ENCODE assay signal across 24 cellular contexts in genomic region chr11:64542172-64543125, GRCh38. TPM values are rescaled to one million over a fixed set of nuclear protein-coding genes. Genes with fewer than 3 reads are reported as not detected.
DNase-seq lines count a peak whose midpoint lies in the region; ATAC-seq, FAIRE-seq and TF ChIP-seq lines count a peak whose summit lies in the region.
"Had no signal": no experiment of that assay in that cellular context is flagged by ENCODE, and none has a peak within 500 bp of the region (broad histone marks: within the 10 kb centered on the region; RNA-seq: fewer than 3 reads in every experiment).

No MANE protein-coding gene starts in this region.

- no peak overlapping the region for H3K4me2 ChIP-seq in H1 (ENCODE audit: insufficient read depth in 1 of 2, low read depth in 2 of 2, low read length in 2 of 2)
- H3K4me2 ChIP-seq: SK-N-SH had no signal

- no peaks in the 10 kb centered on the region for H3K79me2 ChIP-seq in H1 (ENCODE audit: control insufficient read depth in 1 of 2, insufficient read depth in 2 of 2, low read length in 2 of 2)

- no peaks in the 10 kb centered on the region for H3K9me3 ChIP-seq in H1 (ENCODE audit: insufficient read depth in 2 of 2, low read depth in 1 of 2, low read length in 1 of 2)
- no peaks in the 10 kb centered on the region for H3K9me3 ChIP-seq in lower lobe of right lung
- H3K9me3 ChIP-seq: HAP-1, MG63, SK-N-SH had no signal

- H3K9ac ChIP-seq in H1 (replicated peaks in 1 of 4; ENCODE audit: extremely low read depth in 1 of 4, low read depth in 3 of 4, low read length in 3 of 4), result no peak overlapping the region
- H3K9ac ChIP-seq: SK-N-SH had no signal

- intact Hi-C loops in lower lobe of right lung (cut with DNase I), result no loop called here

- peak overlapping the region; percentile 93 for H3K27ac ChIP-seq in RWPE1
- no peak overlapping the region for H3K27ac ChIP-seq in H1 (ENCODE audit: low read depth, low read length)
- no peak overlapping the region for H3K27ac ChIP-seq in lower lobe of right lung

- no peak overlapping the region for H4K91ac ChIP-seq in H1 (replicated peaks; ENCODE audit: insufficient read length, low read length)

- no peak overlapping the region for H3K4me3 ChIP-seq in H1 (ENCODE audit: extremely low read depth in 1 of 4, insufficient read depth in 2 of 4, low read depth in 3 of 4, low read length in 4 of 4)
- H3K4me3 ChIP-seq in lower lobe of right lung, result no peak overlapping the region
- H3K4me3 ChIP-seq: HAP-1, MG63 had no signal

- no peak for TF ChIP-seq POLR2A in H1 (IDR thresholded peaks at IDR 0.05; ENCODE audit: control extremely low read depth in 1 of 2, low read depth in 2 of 2, low read length in 2 of 2)

- H2AK5ac ChIP-seq in H1 (ENCODE audit: low read depth, low read length), result no peak overlapping the region

- no peak for ATAC-seq in lower lobe of right lung
- no peak for ATAC-seq in left lobe of liver

- CTCF ChIA-PET in RWPE1 (lab: Yijun Ruan, JAX), result interaction anchor here (0.6 to 0.7 kb wide), 2 partner anchors 93 to 222 kb away, joined by 5 to 6 read pairs; no protein-coding TSS in a partner anchor
- CTCF ChIA-PET in H1 (lab: Charles Lee; ENCODE audit: partially characterized antibody), result interaction anchor here (0.7 to 11.3 kb wide), 6 partner anchors 11 to 146 kb away, joined by 3 to 84 read pairs (median 3); no protein-coding TSS in a partner anchor

- H3K23ac ChIP-seq in H1 (ENCODE audit: insufficient read length), result no peak overlapping the region

- no peaks in the 10 kb centered on the region; a peak in 2 of 7 replicates for H3K27me3 ChIP-seq in H1 (replicated peaks in 1 of 4; ENCODE audit: control insufficient read depth in 3 of 4, extremely low read depth in 1 of 4, insufficient read depth in 3 of 4, low read length in 3 of 4)
- peaks cover 12% of the 10 kb centered on the region for H3K27me3 ChIP-seq in lower lobe of right lung (ENCODE audit: low read depth)
- H3K27me3 ChIP-seq: MG63 had no signal

- no peak overlapping the region for H3K14ac ChIP-seq in H1 (ENCODE audit: insufficient read length)

- no peak for TF ChIP-seq RAD21 in H1 (IDR thresholded peaks at IDR 0.05 in 1 of 2, conservative IDR thresholded peaks at IDR 0.05 in 1 of 2; ENCODE audit: low read depth in 2 of 2, low read length in 2 of 2)

- TF ChIP-seq CTCF in RWPE1 (conservative IDR thresholded peaks at IDR 0.05; ENCODE audit: low read depth) (no peak), H1 (IDR thresholded peaks at IDR 0.05; ENCODE audit: control extremely low read depth in 1 of 3, insufficient read depth in 1 of 3, low read depth in 1 of 3, low read length in 3 of 3) (no peak), lower lobe of right lung (IDR thresholded peaks at IDR 0.05) (no peak), GM20000 (IDR thresholded peaks at IDR 0.05; ENCODE audit: extremely low read depth, missing control alignments) (no peak)

- no peaks in the 10 kb centered on the region for H4K20me1 ChIP-seq in H1 (replicated peaks in 1 of 2; ENCODE audit: control insufficient read depth in 1 of 2, insufficient read depth in 2 of 2, low read length in 2 of 2)

- no peak overlapping the region for H2BK12ac ChIP-seq in H1 (ENCODE audit: low read depth, low read length)

- H2BK15ac ChIP-seq in H1 (ENCODE audit: low read length), result no peak overlapping the region

- no peak for FAIRE-seq in H1 (lab: Jason Lieb, UNC)
- FAIRE-seq: D721Med, RCC 7860 had no signal

- POLR2A ChIA-PET in RWPE1 (lab: Yijun Ruan, JAX; ENCODE audit: low non-redundant PET) (no interaction called here), H1 (lab: Charles Lee; ENCODE audit: partially characterized antibody) (no interaction called here)

- DNase-seq in RWPE1 (ENCODE audit: low spot score) (peak; percentile 76), H1 (ENCODE audit: low read depth in 1 of 2, low spot score in 2 of 2) (no peak), lower lobe of right lung (peak; percentile 36), left lobe of liver (ENCODE audit: low spot score) (no peak), SK-N-DZ (ENCODE audit: low spot score) (no peak), GM20000 (ENCODE audit: low spot score) (no peak)
- no peak for DNase-seq in stimulated activated CD4-positive, alpha-beta T cell treated with anti-CD3 and anti-CD28 coated beads, Interleukin-1b, Interleukin-23, amount 100 ng/mL, for 48 hours
- DNase-seq: ACHN, C1 segment of cervical spinal cord, DMS79, Karpas-422, MG63, NCI-H1092, NCI-H146, NCI-H2029 treated with DMSO at 0.1 percent for 48 hours, NCI-H2171, NCI-H69, SHP77, SK-N-SH had no signal

- no peaks in the 10 kb centered on the region for H3K79me1 ChIP-seq in H1 (ENCODE audit: low read depth, low read length)

- TF ChIP-seq EP300 in H1 (IDR thresholded peaks at IDR 0.05; ENCODE audit: borderline replicate concordance in 1 of 2, low read depth in 2 of 2, low read length in 2 of 2), result no peak

- no peak overlapping the region for H3K18ac ChIP-seq in H1 (ENCODE audit: extremely low read depth, low read length)

- no peak overlapping the region for H2BK20ac ChIP-seq in H1 (ENCODE audit: low read length)

- no peak overlapping the region for H2AFZ ChIP-seq in H1 (ENCODE audit: low read length)

- no peaks in the 10 kb centered on the region for H3K23me2 ChIP-seq in H1 (ENCODE audit: low read depth, low read length)

- H2BK5ac ChIP-seq in H1 (ENCODE audit: low read depth, low read length), result no peak overlapping the region

- H3K36me3 ChIP-seq in H1 (ENCODE audit: control insufficient read depth in 2 of 4, insufficient read depth in 4 of 4, low read length in 3 of 4), result no peaks in the 10 kb centered on the region
- no peaks in the 10 kb centered on the region for H3K36me3 ChIP-seq in lower lobe of right lung
- H3K36me3 ChIP-seq: HAP-1, MG63 had no signal

- no peak overlapping the region for H3K56ac ChIP-seq in H1 (replicated peaks; ENCODE audit: insufficient read length, low read depth, low read length)

- H3K4me1 ChIP-seq in H1 (replicated peaks in 1 of 4; ENCODE audit: control insufficient read depth in 3 of 4, insufficient read depth in 4 of 4, low read length in 3 of 4) (peaks cover 0 to 10% (median 5%) of the 10 kb centered on the region in 4 experiments; a peak in 4 of 7 replicates), lower lobe of right lung (no peaks in the 10 kb centered on the region)
- H3K4me1 ChIP-seq: HAP-1 had no signal

- no peak overlapping the region for H3K4ac ChIP-seq in H1 (replicated peaks; ENCODE audit: insufficient read length, low read depth, low read length)

- peak overlapping the region; percentile 31; the same call in 1 of the 2 replicates for H4K8ac ChIP-seq in H1 (ENCODE audit: extremely low read depth, insufficient read depth, low read length)

- no peak overlapping the region for H4K5ac ChIP-seq in H1 (ENCODE audit: insufficient read length, low read depth, low read length)

- WGBS in H1 (ENCODE audit: extremely low coverage in 1 of 2, insufficient coverage in 1 of 2, insufficient read length in 1 of 2, insufficient replicate concordance in 2 of 2, low coverage in 1 of 2, low lambda C conversion rate in 2 of 2, missing lambda C conversion rate in 1 of 2), 2 experiments, result 91% methylated on average over 29 of the region's 35 CpGs; no CpG with 5 or more reads in 1 of the 2 experiments

- H2BK120ac ChIP-seq in H1 (replicated peaks; ENCODE audit: low read depth, low read length), result no peak overlapping the region

TF ChIP-seq in H1, 55 proteins besides CTCF, POLR2A, EP300 and RAD21:
- TF ChIP-seq RBBP5 (IDR thresholded peaks at IDR 0.05; ENCODE audit: borderline replicate concordance, low read depth, low read length), result no peak
- TF ChIP-seq ASH2L (IDR thresholded peaks at IDR 0.05; ENCODE audit: low read length), result no peak
- TF ChIP-seq SAP30 (IDR thresholded peaks at IDR 0.05; ENCODE audit: insufficient read depth, insufficient replicate concordance, low read length), result no peak
- no peak for TF ChIP-seq USF2 (IDR thresholded peaks at IDR 0.05; ENCODE audit: low read length)
- TF ChIP-seq CBX5 (IDR thresholded peaks at IDR 0.05; ENCODE audit: low read depth, low read length), result no peak

RNA-seq across cellular contexts. Expression of gene SLC22A11, which starts 13.3 kb away (rescaled TPM):
- total RNA-seq in H1 (2021; fragmentation: NEBNext Ultra II Directional; extraction: Animal tissue kit (Norgen Biotek cat#: 25700)), result not detected in 2 replicates
- 0.05 TPM in 1 of 2 replicates, not detected in the other for polyA plus RNA-seq in H1 (2011; rRNA removed)
- polyA plus RNA-seq in H1 (2011; cell fraction: cytosol; rRNA removed), result not detected
- not detected for polyA plus RNA-seq in H1 (2011; cell fraction: nucleus; rRNA removed)
- not detected in 4 replicates for polyA plus RNA-seq in H1 (2012, experiment 1 of 2)
- not detected for polyA plus RNA-seq in H1 (2012, experiment 2 of 2)
- polyA plus RNA-seq in H1 (2013, experiment 1 of 2), result 0.04 TPM
- polyA plus RNA-seq in H1 (2013, experiment 2 of 2), result not detected
- not detected in 2 replicates for polyA minus RNA-seq in H1 (2011; rRNA and poly(A)+ RNA removed)
- polyA minus RNA-seq in H1 (2011; cell fraction: cytosol; rRNA and poly(A)+ RNA removed), result not detected
- polyA minus RNA-seq in H1 (2011; cell fraction: nucleus; rRNA and poly(A)+ RNA removed), result not detected
- not detected for total RNA-seq in lower lobe of right lung
- 0.13 TPM for total RNA-seq in left lobe of liver
- not detected in 2 replicates for polyA plus RNA-seq in SK-N-DZ (2014; cell fraction: cytosol; rRNA removed)
- not detected in 2 replicates for polyA plus RNA-seq in SK-N-DZ (2014; cell fraction: nucleus; rRNA removed)
- polyA plus RNA-seq: IgD-negative memory B cell, SK-N-SH had no signal

RNA-seq across cellular contexts. Expression of gene SLC22A12, which starts 48.6 kb away (rescaled TPM):
- total RNA-seq in H1 (2021; fragmentation: NEBNext Ultra II Directional; extraction: Animal tissue kit (Norgen Biotek cat#: 25700)), result not detected in 2 replicates
- not detected in 2 replicates for polyA plus RNA-seq in H1 (2011; rRNA removed)
- polyA plus RNA-seq in H1 (2011; cell fraction: cytosol; rRNA removed), result not detected
- polyA plus RNA-seq in H1 (2011; cell fraction: nucleus; rRNA removed), result not detected
- not detected in 4 replicates for polyA plus RNA-seq in H1 (2012, experiment 1 of 2)
- not detected for polyA plus RNA-seq in H1 (2012, experiment 2 of 2)
- not detected for polyA plus RNA-seq in H1 (2013, experiment 1 of 2)
- not detected for polyA plus RNA-seq in H1 (2013, experiment 2 of 2)
- not detected in 2 replicates for polyA minus RNA-seq in H1 (2011; rRNA and poly(A)+ RNA removed)
- not detected for polyA minus RNA-seq in H1 (2011; cell fraction: cytosol; rRNA and poly(A)+ RNA removed)
- polyA minus RNA-seq in H1 (2011; cell fraction: nucleus; rRNA and poly(A)+ RNA removed), result not detected
- total RNA-seq in lower lobe of right lung (not detected), left lobe of liver (not detected)
- polyA plus RNA-seq in SK-N-DZ (2014; cell fraction: cytosol; rRNA removed), result not detected in 2 replicates
- polyA plus RNA-seq in SK-N-DZ (2014; cell fraction: nucleus; rRNA removed), result not detected in 2 replicates
- total RNA-seq: OCI-LY7 had no signal
- polyA plus RNA-seq: IgD-negative memory B cell, SK-N-SH had no signal

Comparison
In these comparisons a context has a peak if more than half of its experiments do, and no peak if none do; other contexts are left out.
1. DNase-seq: peak in RWPE1 (single experiment) and lower lobe of right lung (single experiment); none in H1 (0 of 2), left lobe of liver (single experiment), SK-N-DZ (single experiment), GM20000 (single experiment) and stimulated activated CD4-positive, alpha-beta T cell treated with anti-CD3 and anti-CD28 coated beads, Interleukin-1b, Interleukin-23, amount 100 ng/mL, for 48 hours (single experiment).